16 cellular contexts compared by ENCODE assay signal in genomic region chr15:68188647-68189046, GRCh38. TPM values are rescaled to one million over a fixed set of nuclear protein-coding genes. Genes with fewer than 3 reads are reported as not detected.
DNase-seq lines count a peak whose midpoint lies in the region; ATAC-seq and TF ChIP-seq lines count a peak whose summit lies in the region.
"Had no signal": no experiment of that assay in that cellular context is flagged by ENCODE, and none has a peak within 500 bp of the region (broad histone marks: within the 10 kb centered on the region; RNA-seq: fewer than 3 reads in every experiment).

No MANE protein-coding gene starts in this region.

- ATAC-seq in T-helper 17 cell (no peak), GM19035 (IDR thresholded peaks at IDR 0.05; ENCODE audit: unreplicated experiment) (no peak)
- ATAC-seq: left ventricle myocardium superior, natural killer cell had no signal

- no peaks in the 10 kb centered on the region for H3K9me3 Mint-ChIP-seq in HFFc6
- H3K9me3 Mint-ChIP-seq: activated T-helper 1 cell treated with anti-CD3 and anti-CD28 coated beads, Interleukin-12 subunit alpha, Interleukin-12 subunit beta, Interleukin-2, Interleukin-4 antibody, amounts not matched to agents 30 ng/mL and 10 ng/mL and 1 ng/mL, durations not matched to agents 14 hours and 24 hours and 36 hours; natural killer cell had no signal

- H3K27me3 Mint-ChIP-seq in HFFc6 (ENCODE audit: insufficient read depth) (no peaks in the 10 kb centered on the region), T-helper 17 cell (no peaks in the 10 kb centered on the region)

- no peak for DNase-seq in HFFc6
- no peak for DNase-seq in T-helper 17 cell
- no peak for DNase-seq in AG08396 (ENCODE audit: low spot score)
- DNase-seq in activated CD4-positive, alpha-beta T cell treated with anti-CD3 and anti-CD28 coated beads, Interleukin-2, amount 50 U/mL, for 48 hours: no peak
- DNase-seq: aorta, dermis blood vessel endothelial cell, left ventricle myocardium superior, natural killer cell, NCI-H2107, NCI-H748 treated with DMSO at 0.1 percent for 48 hours, retina had no signal

- H3K36me3 Mint-ChIP-seq in HFFc6 (ENCODE audit: low read depth) (peaks cover 61% of the 10 kb centered on the region), T-helper 17 cell (ENCODE audit: low read depth) (peaks cover 15% of the 10 kb centered on the region)

- H3K9me3 ChIP-seq in T-helper 17 cell (ENCODE audit: control insufficient read depth, low read length, poor library complexity, severe bottlenecking): no peaks in the 10 kb centered on the region

- H3K27ac ChIP-seq in layer of hippocampus (ENCODE audit: low read depth, low read length) (peak overlapping the region; percentile 72), temporal lobe (ENCODE audit: low read depth, low read length) (peak overlapping the region; percentile 83)
- H3K27ac ChIP-seq: RWPE1 had no signal

- H3K27ac Mint-ChIP-seq in HFFc6: peak overlapping the region; percentile 78
- H3K27ac Mint-ChIP-seq in T-helper 17 cell: peak overlapping the region; percentile 61
- H3K27ac Mint-ChIP-seq: activated T-helper 1 cell treated with anti-CD3 and anti-CD28 coated beads, Interleukin-12 subunit alpha, Interleukin-12 subunit beta, Interleukin-2, Interleukin-4 antibody, amounts not matched to agents 30 ng/mL and 10 ng/mL and 1 ng/mL, durations not matched to agents 14 hours and 24 hours and 36 hours; natural killer cell had no signal

- peaks cover 21% of the 10 kb centered on the region for H3K4me1 Mint-ChIP-seq in HFFc6 (ENCODE audit: low read depth)
- H3K4me1 Mint-ChIP-seq in T-helper 17 cell: peaks cover 6% of the 10 kb centered on the region

- H3K4me3 Mint-ChIP-seq in HFFc6: no peak overlapping the region
- no peak overlapping the region for H3K4me3 Mint-ChIP-seq in T-helper 17 cell
- H3K4me3 Mint-ChIP-seq: activated T-helper 1 cell treated with anti-CD3 and anti-CD28 coated beads, Interleukin-12 subunit alpha, Interleukin-12 subunit beta, Interleukin-2, Interleukin-4 antibody, amounts not matched to agents 30 ng/mL and 10 ng/mL and 1 ng/mL, durations not matched to agents 14 hours and 24 hours and 36 hours; natural killer cell had no signal

- TF ChIP-seq CTCF in HFFc6 (IDR thresholded peaks at IDR 0.05): no peak

- H3K27me3 ChIP-seq in layer of hippocampus (ENCODE audit: control insufficient read depth, insufficient read depth, low read length): no peaks in the 10 kb centered on the region

RNA-seq across cellular contexts. Expression of gene CALML4, which starts 16.5 kb away (rescaled TPM):
- 1 to 10 TPM in 3 of 6 experiments, under 1 TPM in 3; 0.40 to 1.9 (median 0.87) TPM for total RNA-seq in HFFc6 (2021; fragmentation: NEBNext Ultra II Directional; extraction: Animal tissue kit (Norgen Biotek cat#: 25700))
- total RNA-seq in T-helper 17 cell (1 to 10 TPM; 2.4 to 2.6 TPM), temporal lobe (2.5 TPM)

RNA-seq across cellular contexts. Expression of gene CLN6, which starts 40.9 kb away (rescaled TPM):
- 10 to 100 TPM; 26.0 to 45.0 (median 37.1) TPM for total RNA-seq in HFFc6 (2021; fragmentation: NEBNext Ultra II Directional; extraction: Animal tissue kit (Norgen Biotek cat#: 25700))
- 10 to 100 TPM; 14.3 to 14.6 TPM for total RNA-seq in T-helper 17 cell
- total RNA-seq in temporal lobe: 2.7 TPM
